25 cellular contexts compared by ENCODE assay signal in genomic region chr18:49744395-49744987, GRCh38.
"Had no signal": no experiment of that assay in that cellular context is flagged by ENCODE, and none has a peak within 500 bp of the region (broad histone marks: within the 10 kb centered on the region; RNA-seq: fewer than 3 reads in every experiment).

No MANE protein-coding gene starts in this region.

- H3K27me3 ChIP-seq: adrenal gland, ascending aorta, cardiac muscle cell, colonic mucosa, gastrocnemius medialis, testis had no signal

- H3K36me3 ChIP-seq: adrenal gland, ascending aorta, cardiac muscle cell, colonic mucosa, gastrocnemius medialis, spleen, transverse colon had no signal

- H3K9me3 ChIP-seq: adrenal gland, ascending aorta, colonic mucosa, gastrocnemius medialis, mucosa of descending colon, spleen, testis, transverse colon had no signal

- H3K4me1 ChIP-seq: adrenal gland, ascending aorta, colonic mucosa, gastrocnemius medialis, spleen, testis, transverse colon had no signal

- H3K27ac ChIP-seq: adrenal gland, ascending aorta, cardiac muscle cell, colonic mucosa, gastrocnemius medialis, spleen, testis, transverse colon, VCaP had no signal

- ATAC-seq: gastrocnemius medialis; left cardiac atrium; left ventricle myocardium superior; natural killer cell treated with Interleukin-12 subunit alpha and Interleukin-12 subunit beta and Interleukin-15 and Interleukin-18, amount 100 ng/mL, for 72 hours; right cardiac atrium; stimulated activated naive CD8-positive, alpha-beta T cell treated with anti-CD3 and anti-CD28 coated beads, Interleukin-15, Interleukin-2, amounts not matched to agents 100 U/mL and 50 U/mL, for 24 hours had no signal

- H3K4me3 ChIP-seq: adrenal gland, ascending aorta, cardiac muscle cell, colonic mucosa, gastrocnemius medialis, mucosa of descending colon, spleen, testis, transverse colon had no signal

- FAIRE-seq: keratinocyte had no signal

- DNase-seq: activated CD4-positive, alpha-beta T cell treated with anti-CD3 and anti-CD28 coated beads for 4 hours; activated CD4-positive, alpha-beta T cell treated with anti-CD3 and anti-CD28 coated beads, Interleukin-2, amount 50 U/mL, for 4 hours; activated effector memory CD4-positive, alpha-beta T cell treated with Interleukin-2 at 50 U/mL for 16 hours; activated naive CD4-positive, alpha-beta T cell treated with anti-CD3 and anti-CD28 coated beads for 36 hours; activated naive CD8-positive, alpha-beta T cell treated with anti-CD3 and anti-CD28 coated beads for 36 hours; activated T-cell treated with anti-CD3 and anti-CD28 coated beads for 4 hours; adrenal gland; cerebellar nuclear complex; colonic mucosa; effector memory CD4-positive, alpha-beta T cell; gastrocnemius medialis; glutamatergic neuron; left cardiac atrium; left ventricle myocardium superior; mucosa of descending colon; right cardiac atrium; spleen; stimulated activated naive CD8-positive, alpha-beta T cell treated with anti-CD3 and anti-CD28 coated beads, Interleukin-15, Interleukin-2, amounts not matched to agents 100 U/mL and 50 U/mL, for 24 hours; testis; transverse colon had no signal
